Comparison of ENCODE assay signal across 10 cellular contexts in genomic region chr1:39194398-39195051, GRCh38. TPM values are rescaled to one million over a fixed set of nuclear protein-coding genes. Genes with fewer than 3 reads are reported as not detected.
A peak's percentile ranks its signal among the peaks of the same experiment; 100 is the strongest.
DNase-seq lines count a peak whose midpoint lies in the region; ATAC-seq and TF ChIP-seq lines count a peak whose summit lies in the region.
"Had no signal": no experiment of that assay in that cellular context is flagged by ENCODE, and none has a peak within 500 bp of the region (broad histone marks: within the 10 kb centered on the region; RNA-seq: fewer than 3 reads in every experiment).

No MANE protein-coding gene starts in this region.

- H3K4me1 ChIP-seq in adrenal gland (replicated peaks in 1 of 2) = peaks cover 46 to 70% of the 10 kb centered on the region in 2 donors
- H3K4me1 ChIP-seq in thoracic aorta (ENCODE audit: control insufficient read depth in 1 of 2, low read depth in 2 of 2) = peaks cover 56 to 85% of the 10 kb centered on the region in 2 donors
- H3K4me1 ChIP-seq in testis = peaks cover 22% of the 10 kb centered on the region

- H3K4me3 Mint-ChIP-seq in activated T-cell treated with anti-CD3 and anti-CD28 coated beads, Interleukin-2, amount 50 U/mL, for 24 hours = peak overlapping the region; percentile 11
- no peak overlapping the region for H3K4me3 Mint-ChIP-seq in memory B cell

- H3K27ac ChIP-seq in adrenal gland (peak overlapping the region in 4 of 5 donors; percentile 47 to 94 (median 64)), thoracic aorta (peak overlapping the region; percentile 95 to 96), testis (peak overlapping the region in 1 of 2 donors; percentile 14)
- H3K27ac ChIP-seq: SJCRH30 had no signal

- H3K27me3 ChIP-seq in adrenal gland (no peaks in the 10 kb centered on the region), thoracic aorta (replicated peaks; ENCODE audit: insufficient read depth) (no peaks in the 10 kb centered on the region), testis (no peaks in the 10 kb centered on the region)
- H3K27me3 ChIP-seq: SJCRH30 had no signal

- 70 to 82% (median 77%) methylated on average over 8 of the region's 8 CpGs for WGBS in adrenal gland, 4 donors
- 78 to 79% methylated on average over 8 of the region's 8 CpGs for WGBS in testis, 2 donors

- TF ChIP-seq CTCF in adrenal gland (IDR thresholded peaks at IDR 0.05) (no peak), thoracic aorta (IDR thresholded peaks at IDR 0.05) (no peak), testis (IDR thresholded peaks at IDR 0.05) (no peak)

- H3K36me3 Mint-ChIP-seq in activated T-cell treated with anti-CD3 and anti-CD28 coated beads, Interleukin-2, amount 50 U/mL, for 24 hours (ENCODE audit: low read depth) = no peaks in the 10 kb centered on the region
- no peaks in the 10 kb centered on the region for H3K36me3 Mint-ChIP-seq in memory B cell

- H3K9me3 Mint-ChIP-seq in activated T-cell treated with anti-CD3 and anti-CD28 coated beads, Interleukin-2, amount 50 U/mL, for 24 hours = no peaks in the 10 kb centered on the region
- no peaks in the 10 kb centered on the region for H3K9me3 Mint-ChIP-seq in memory B cell

- H3K4me1 Mint-ChIP-seq in activated T-cell treated with anti-CD3 and anti-CD28 coated beads, Interleukin-2, amount 50 U/mL, for 24 hours (ENCODE audit: low read depth) = peaks cover 81% of the 10 kb centered on the region
- H3K4me1 Mint-ChIP-seq in memory B cell = peaks cover 23% of the 10 kb centered on the region

- ATAC-seq in memory B cell (ENCODE audit: low read depth) (no peak), thoracic aorta (ENCODE audit: insufficient number of reproducible peaks, low FRiP score, low read depth) (no peak), HG02571 (IDR thresholded peaks at IDR 0.05; ENCODE audit: unreplicated experiment) (no peak)

- H3K27me3 Mint-ChIP-seq in activated T-cell treated with anti-CD3 and anti-CD28 coated beads, Interleukin-2, amount 50 U/mL, for 24 hours = no peaks in the 10 kb centered on the region
- no peaks in the 10 kb centered on the region for H3K27me3 Mint-ChIP-seq in memory B cell

- no peak overlapping the region for H3K4me3 ChIP-seq in adrenal gland
- no peak overlapping the region for H3K4me3 ChIP-seq in thoracic aorta
- H3K4me3 ChIP-seq in testis = no peak overlapping the region
- H3K4me3 ChIP-seq: SJCRH30 had no signal

- intact Hi-C loops in adrenal gland (cut with DNase I) (loop anchor here (5.0 to 10.0 kb wide), 3 partner anchors 60 to 87 kb away; no protein-coding TSS in a partner anchor), testis (cut with DNase I; ENCODE audit: low total_unique reads) (loop anchor here (5.0 kb wide), 1 partner anchor 87 kb away; no protein-coding TSS in a partner anchor)

- H3K36me3 ChIP-seq in adrenal gland (replicated peaks in 1 of 2) = no peaks in the 10 kb centered on the region
- H3K36me3 ChIP-seq in thoracic aorta = no peaks in the 10 kb centered on the region
- no peaks in the 10 kb centered on the region for H3K36me3 ChIP-seq in testis (ENCODE audit: low read depth, missing control alignments)
- H3K36me3 ChIP-seq: SJCRH30 had no signal

- no peaks in the 10 kb centered on the region for H3K9me3 ChIP-seq in adrenal gland (replicated peaks in 1 of 3)
- H3K9me3 ChIP-seq in thoracic aorta = no peaks in the 10 kb centered on the region
- H3K9me3 ChIP-seq in testis = no peaks in the 10 kb centered on the region
- H3K9me3 ChIP-seq: SJCRH30 had no signal

- TF ChIP-seq POLR2A in adrenal gland (IDR thresholded peaks at IDR 0.05) (no peak), testis (IDR thresholded peaks at IDR 0.05) (no peak)

- no peak for DNase-seq in activated T-cell treated with anti-CD3 and anti-CD28 coated beads, Interleukin-2, amount 50 U/mL, for 24 hours
- no peak for DNase-seq in activated T-cell treated with anti-CD3 and anti-CD28 coated beads, Interleukin-2, amount 50 U/mL, for 1 hour
- DNase-seq in adrenal gland = no peak
- DNase-seq in memory B cell (ENCODE audit: low spot score in 2 of 2) = no peak
- no peak for DNase-seq in thoracic aorta (ENCODE audit: low spot score)
- DNase-seq in testis = no peak
- no peak for DNase-seq in NCI-H1436 (lab: John Stamatoyannopoulos, UW)
- DNase-seq: NCI-H1694 treated with DMSO at 0.1 percent for 48 hours, SJCRH30 had no signal

- H3K27ac Mint-ChIP-seq in activated T-cell treated with anti-CD3 and anti-CD28 coated beads, Interleukin-2, amount 50 U/mL, for 24 hours = peak overlapping the region; percentile 99
- peak overlapping the region; percentile 59 for H3K27ac Mint-ChIP-seq in memory B cell

RNA-seq across cellular contexts. Expression of gene MACF1, which starts 10.0 kb away (rescaled TPM):
- total RNA-seq in adrenal gland (100 to 1,000 TPM; 189 to 334 (median 230) TPM), thoracic aorta (100 to 1,000 TPM; 604 to 650 TPM), testis (100 to 1,000 TPM; 422 to 494 TPM)
- polyA plus RNA-seq in adrenal gland (100 to 1,000 TPM in 2 of 3 donors, 10 to 100 TPM in 1; 85.1 to 108 (median 108) TPM), testis (ENCODE audit: insufficient read depth, low read depth, low replicate concordance) (136 TPM)
